In genomic region chr16:11601911-11602310, GRCh38 we compare ENCODE assay signal across 21 cellular contexts.
"Had no signal": no experiment of that assay in that cellular context is flagged by ENCODE, and none has a peak within 500 bp of the region (broad histone marks: within the 10 kb centered on the region; RNA-seq: fewer than 3 reads in every experiment).

No MANE protein-coding gene starts in this region.

- H3K9me3 Mint-ChIP-seq: memory B cell, mesothelial cell of epicardium, nephron progenitor cell had no signal

- ATAC-seq: left cardiac atrium, lower lobe of right lung, right cardiac atrium had no signal

- H3K36me3 Mint-ChIP-seq: memory B cell, mesothelial cell of epicardium had no signal

- DNase-seq: cortex of kidney; dorsolateral prefrontal cortex; effector CD8-positive, alpha-beta T cell; foreskin melanocyte; head of caudate nucleus; kidney; left cardiac atrium; left ventricle myocardium inferior; lower lobe of right lung; nephron progenitor cell; right cardiac atrium; small intestine; stimulated activated CD4-positive, alpha-beta T cell treated with anti-CD3 and anti-CD28 coated beads, Interleukin-2, amount 100 ng/mL, for 48 hours; stimulated activated naive CD4-positive, alpha-beta T cell treated with Interleukin-2 at 50 U/mL for 16 hours; trophoblast cell; uterus had no signal

- H3K4me3 Mint-ChIP-seq: memory B cell, mesothelial cell of epicardium, nephron progenitor cell had no signal

- H3K27ac ChIP-seq: dorsolateral prefrontal cortex, left ventricle myocardium inferior, lower lobe of right lung, ovary had no signal

- H2AFZ ChIP-seq: hepatocyte had no signal

- H3K4me2 ChIP-seq: hepatocyte had no signal

- H3K4me3 ChIP-seq: dorsolateral prefrontal cortex, hepatocyte, left ventricle myocardium inferior, lower lobe of right lung, ovary, uterus had no signal

- H3K27me3 ChIP-seq: hepatocyte, ovary, uterus had no signal

- FAIRE-seq: kidney, small intestine had no signal

- H3K9me3 ChIP-seq: left ventricle myocardium inferior, lower lobe of right lung, ovary, uterus had no signal

- H3K27ac Mint-ChIP-seq: memory B cell, mesothelial cell of epicardium, nephron progenitor cell, progenitor cell of endocrine pancreas had no signal

- H3K36me3 ChIP-seq: left ventricle myocardium inferior, lower lobe of right lung, ovary, uterus had no signal

- H3K79me2 ChIP-seq: hepatocyte had no signal
